In genomic region chr9:83937861-83938455, GRCh38 we compare ENCODE assay signal across 9 cellular contexts. TPM values are rescaled to one million over a fixed set of nuclear protein-coding genes. Genes with fewer than 3 reads are reported as not detected.
DNase-seq lines count a peak whose midpoint lies in the region; ATAC-seq and TF ChIP-seq lines count a peak whose summit lies in the region.
"Had no signal": no experiment of that assay in that cellular context is flagged by ENCODE, and none has a peak within 500 bp of the region (broad histone marks: within the 10 kb centered on the region; RNA-seq: fewer than 3 reads in every experiment).

No MANE protein-coding gene starts in this region.

- peaks cover 12% of the 10 kb centered on the region for H3K4me1 Mint-ChIP-seq in endodermal cell

- TF ChIP-seq CTCF in Loucy (conservative IDR thresholded peaks at IDR 0.05; ENCODE audit: low read length), result peak; percentile 74
- peak; percentile 81 for TF ChIP-seq CTCF in endodermal cell (conservative IDR thresholded peaks at IDR 0.05)

- ATAC-seq in GM21360 (IDR thresholded peaks at IDR 0.05; ENCODE audit: unreplicated experiment), result peak; percentile 83

- H3K4me3 ChIP-seq in Loucy (ENCODE audit: low read length, poor library complexity, severe bottlenecking), result no peak overlapping the region
- H3K4me3 ChIP-seq in endodermal cell (ENCODE audit: low read length), result no peak overlapping the region
- no peak overlapping the region for H3K4me3 ChIP-seq in mesendoderm (ENCODE audit: low read length)
- H3K4me3 ChIP-seq: BLaER1 treated with 17β-estradiol and CSF1 and Interleukin-3, amounts not matched to agents 10 nM and 100 nM had no signal

- no peak overlapping the region for H2BK15ac ChIP-seq in mesendoderm (replicated peaks; ENCODE audit: low read depth)

- H3K36me3 Mint-ChIP-seq in endodermal cell (ENCODE audit: low read depth), result peaks cover 26% of the 10 kb centered on the region

- no peak overlapping the region for H4K8ac ChIP-seq in mesendoderm (ENCODE audit: low read depth, low read length)

- no peak overlapping the region for H2BK120ac ChIP-seq in mesendoderm (ENCODE audit: low read depth, low read length)

- no peaks in the 10 kb centered on the region for H3K79me1 ChIP-seq in mesendoderm (ENCODE audit: low read length)

- H3K23ac ChIP-seq in mesendoderm (ENCODE audit: low read length), result no peak overlapping the region

- H3F3A ChIP-seq in Loucy (ENCODE audit: low read depth), result no peaks in the 10 kb centered on the region

- H3K4ac ChIP-seq in mesendoderm (ENCODE audit: low read depth, low read length), result no peak overlapping the region

- no peak overlapping the region for H3K27ac Mint-ChIP-seq in endodermal cell

- no peaks in the 10 kb centered on the region for H3K27me3 Mint-ChIP-seq in endodermal cell (ENCODE audit: insufficient read depth)

- H2AK5ac ChIP-seq in mesendoderm (ENCODE audit: low read length), result no peak overlapping the region

- H2AFZ ChIP-seq in Loucy (ENCODE audit: low read length), result peak overlapping the region; percentile 47

- H3K4me2 ChIP-seq in Loucy (ENCODE audit: low read depth, low read length, poor library complexity, severe bottlenecking), result no peak overlapping the region
- H3K4me2 ChIP-seq in mesendoderm (ENCODE audit: low read length), result no peak overlapping the region

- H3K27ac ChIP-seq in endodermal cell (ENCODE audit: low read depth, low read length) (no peak overlapping the region), mesendoderm (ENCODE audit: low read depth, low read length) (no peak overlapping the region)
- H3K27ac ChIP-seq: BLaER1 treated with 17β-estradiol and CSF1 and Interleukin-3, amounts not matched to agents 10 nM and 100 nM had no signal

- H3K36me3 ChIP-seq in Loucy (ENCODE audit: insufficient read depth, low read length) (no peaks in the 10 kb centered on the region; the same call in 1 of the 2 replicates), endodermal cell (ENCODE audit: control insufficient read depth, insufficient read depth, low read length) (no peaks in the 10 kb centered on the region), mesendoderm (ENCODE audit: control insufficient read depth, insufficient read depth, low read length) (no peaks in the 10 kb centered on the region)
- H3K36me3 ChIP-seq: BLaER1 treated with 17β-estradiol and CSF1 and Interleukin-3, amounts not matched to agents 10 nM and 100 nM had no signal

- no peak overlapping the region for H2BK5ac ChIP-seq in mesendoderm (ENCODE audit: low read length)

- no peaks in the 10 kb centered on the region for H4K20me1 ChIP-seq in Loucy (ENCODE audit: insufficient read depth, low read length, poor library complexity, severe bottlenecking)
- H4K20me1 ChIP-seq: BLaER1 treated with 17β-estradiol and CSF1 and Interleukin-3, amounts not matched to agents 10 nM and 100 nM had no signal

- H3K9ac ChIP-seq in Loucy (ENCODE audit: low read depth, low read length, poor library complexity, severe bottlenecking) (no peak overlapping the region), endodermal cell (ENCODE audit: extremely low read depth, low read length, poor library complexity, severe bottlenecking) (no peak overlapping the region), mesendoderm (ENCODE audit: low read length) (no peak overlapping the region)
- H3K9ac ChIP-seq: BLaER1 treated with 17β-estradiol and CSF1 and Interleukin-3, amounts not matched to agents 10 nM and 100 nM had no signal

- H3K4me3 Mint-ChIP-seq in endodermal cell, result no peak overlapping the region

- H3K56ac ChIP-seq in mesendoderm (ENCODE audit: low read length), result no peak overlapping the region

- H3K18ac ChIP-seq in mesendoderm (ENCODE audit: low read length), result no peak overlapping the region

- H3K79me2 ChIP-seq in Loucy (ENCODE audit: insufficient read depth, low read length) (no peaks in the 10 kb centered on the region), mesendoderm (ENCODE audit: control insufficient read depth, insufficient read depth, low read length) (no peaks in the 10 kb centered on the region)

- DNase-seq in NCI-H146 (lab: John Stamatoyannopoulos, UW) (peak; percentile 41), NCI-H146 treated with DMSO at 0.1 percent for 48 hours (lab: John Stamatoyannopoulos, UW; ENCODE audit: unreplicated experiment) (no peak), SW480 (ENCODE audit: low spot score) (peak; percentile 61), endodermal cell (peak; percentile 68), mesendoderm (peak; percentile 86), 8988T (no peak)

- H3K27me3 ChIP-seq in Loucy (ENCODE audit: insufficient read depth, low read length, poor library complexity, severe bottlenecking) (no peaks in the 10 kb centered on the region), endodermal cell (ENCODE audit: control insufficient read depth, insufficient read depth, low read length, poor library complexity, severe bottlenecking) (no peaks in the 10 kb centered on the region), mesendoderm (ENCODE audit: insufficient read depth, low read length, poor library complexity) (no peaks in the 10 kb centered on the region)
- H3K27me3 ChIP-seq: BLaER1 treated with 17β-estradiol and CSF1 and Interleukin-3, amounts not matched to agents 10 nM and 100 nM had no signal

- H3K9me3 ChIP-seq in Loucy (ENCODE audit: insufficient read depth, low read depth, low read length), result no peaks in the 10 kb centered on the region
- no peaks in the 10 kb centered on the region for H3K9me3 ChIP-seq in endodermal cell (ENCODE audit: control insufficient read depth, low read length)
- H3K9me3 ChIP-seq: BLaER1 treated with 17β-estradiol and CSF1 and Interleukin-3, amounts not matched to agents 10 nM and 100 nM had no signal

- no peaks in the 10 kb centered on the region for H3K9me3 Mint-ChIP-seq in endodermal cell

- WGBS in endodermal cell (ENCODE audit: insufficient coverage in 1 of 2, insufficient read length in 1 of 2), 2 experiments, result 57% methylated on average over 1 of the region's 1 CpG; no CpG with 5 or more reads in 1 of the 2 experiments
- WGBS in mesendoderm (ENCODE audit: extremely low coverage, insufficient coverage, low lambda C conversion rate), result no CpG with 5 or more reads among the region's 1 CpG

- H3K4me1 ChIP-seq in Loucy (ENCODE audit: insufficient read depth, low read length, poor library complexity, severe bottlenecking) (no peaks in the 10 kb centered on the region), endodermal cell (ENCODE audit: control insufficient read depth, insufficient read depth, low read length) (no peaks in the 10 kb centered on the region), mesendoderm (ENCODE audit: control insufficient read depth, low read depth, low read length) (no peaks in the 10 kb centered on the region)

- no peak overlapping the region for H4K5ac ChIP-seq in mesendoderm (ENCODE audit: low read length)

- H3K9me2 ChIP-seq in Loucy (replicated peaks; ENCODE audit: low read depth, low read length), result no peaks in the 10 kb centered on the region

RNA-seq across cellular contexts. Expression of gene KIF27, which starts 16.7 kb away (rescaled TPM):
- total RNA-seq in endodermal cell, result 10 to 100 TPM; 12.0 to 19.5 TPM
- polyA plus RNA-seq in endodermal cell (2013, experiment 1 of 2), result 7.4 TPM
- 9.4 TPM for polyA plus RNA-seq in endodermal cell (2013, experiment 2 of 2)
- polyA plus RNA-seq in mesendoderm (2013, experiment 1 of 2), result 1.5 TPM
- 1.5 TPM for polyA plus RNA-seq in mesendoderm (2013, experiment 2 of 2)

RNA-seq across cellular contexts. Expression of gene HNRNPK, which starts 42.1 kb away (rescaled TPM):
- total RNA-seq in endodermal cell, result 100 to 1,000 TPM; 714 to 780 TPM
- 803 TPM for polyA plus RNA-seq in endodermal cell (2013, experiment 1 of 2)
- 769 TPM for polyA plus RNA-seq in endodermal cell (2013, experiment 2 of 2)
- 765 TPM for polyA plus RNA-seq in mesendoderm (2013, experiment 1 of 2)
- 777 TPM for polyA plus RNA-seq in mesendoderm (2013, experiment 2 of 2)

RNA-seq across cellular contexts. Expression of gene RMI1, which starts 42.6 kb away (rescaled TPM):
- 10 to 100 TPM; 27.1 to 33.2 TPM for total RNA-seq in endodermal cell
- polyA plus RNA-seq in endodermal cell (2013, experiment 1 of 2), result 33.8 TPM
- 31.7 TPM for polyA plus RNA-seq in endodermal cell (2013, experiment 2 of 2)
- polyA plus RNA-seq in mesendoderm (2013, experiment 1 of 2), result 27.8 TPM
- polyA plus RNA-seq in mesendoderm (2013, experiment 2 of 2), result 27.4 TPM

Comparison
In these comparisons a context has a peak if more than half of its experiments do, and no peak if none do; other contexts are left out.
1. DNase-seq: peak in NCI-H146 (single experiment), SW480 (single experiment), endodermal cell (single experiment) and mesendoderm (single experiment); none in NCI-H146 treated with DMSO at 0.1 percent for 48 hours (single experiment) and 8988T (single experiment).